Comparison of ENCODE assay signal across 9 cellular contexts in genomic region chr19:43474487-43474886, GRCh38. TPM values are rescaled to one million over a fixed set of nuclear protein-coding genes. Genes with fewer than 3 reads are reported as not detected.
A peak's percentile ranks its signal among the peaks of the same experiment; 100 is the strongest.
DNase-seq lines count a peak whose midpoint lies in the region; TF ChIP-seq lines count a peak whose summit lies in the region.
"Had no signal": no experiment of that assay in that cellular context is flagged by ENCODE, and none has a peak within 500 bp of the region (broad histone marks: within the 10 kb centered on the region; RNA-seq: fewer than 3 reads in every experiment).

No MANE protein-coding gene starts in this region.

- TF ChIP-seq POLR2A in adrenal gland (IDR thresholded peaks at IDR 0.05): no peak
- TF ChIP-seq POLR2A in spleen (IDR thresholded peaks at IDR 0.05): no peak

- H3K4me1 ChIP-seq in HEK293 (ENCODE audit: control insufficient read depth, insufficient read depth, low read length) (peaks cover 7% of the 10 kb centered on the region), adrenal gland (replicated peaks in 1 of 2) (peaks cover 4 to 8% of the 10 kb centered on the region in 2 donors), iPS-20b (ENCODE audit: insufficient read depth, low read length) (no peaks in the 10 kb centered on the region), spleen (peaks cover 8 to 21% (median 17%) of the 10 kb centered on the region in 6 donors)

- no peaks in the 10 kb centered on the region for H3K9me3 ChIP-seq in HEK293 (ENCODE audit: control insufficient read depth, insufficient read depth, low read depth, low read length)
- H3K9me3 ChIP-seq in adrenal gland (replicated peaks in 1 of 3): no peaks in the 10 kb centered on the region
- H3K9me3 ChIP-seq in iPS-20b (ENCODE audit: insufficient read depth, low read depth, low read length): no peaks in the 10 kb centered on the region
- no peaks in the 10 kb centered on the region for H3K9me3 ChIP-seq in spleen

- 61 to 71% (median 62%) methylated on average over 4 of the region's 4 CpGs for WGBS in adrenal gland, 4 donors
- 66 to 88% (median 77%) methylated on average over 4 of the region's 4 CpGs for WGBS in spleen, 5 donors

- H3K27ac ChIP-seq in HEK293 (ENCODE audit: extremely low read depth, low read depth, low read length) (no peak overlapping the region), adrenal gland (peak overlapping the region in 4 of 5 donors; percentile 46 to 86 (median 76)), iPS-20b (ENCODE audit: low read length) (no peak overlapping the region), spleen (peak overlapping the region in 7 of 8 donors; percentile 73 to 86 (median 80))

- POLR2A ChIA-PET in HEK293 (lab: Yijun Ruan, JAX): interaction anchor here (0.6 to 3.6 kb wide), 11 partner anchors 8 to 194 kb away, joined by 3 to 30 read pairs (median 4); partner anchors contain the start of gene ZNF575

- DNase-seq in adrenal gland (no peak), spleen (no peak), LoVo (ENCODE audit: low spot score) (no peak), SK-N-DZ (ENCODE audit: low spot score) (no peak), NCI-H1092 (lab: John Stamatoyannopoulos, UW) (no peak), G401 (ENCODE audit: low spot score) (no peak)

- in situ Hi-C loops in G401 (cut with HindIII; ENCODE audit: low sequenced_read_pairs): no loop called here

- peak overlapping the region; percentile 57; the same call in 1 of the 2 replicates for H3K9ac ChIP-seq in iPS-20b (ENCODE audit: low read depth, low read length)

- H3K27me3 ChIP-seq in adrenal gland (no peaks in the 10 kb centered on the region), iPS-20b (ENCODE audit: insufficient read depth, low read length) (peaks cover 9% of the 10 kb centered on the region; the same call in 1 of the 2 replicates), spleen (replicated peaks in 1 of 7) (no peaks in the 10 kb centered on the region)

- peaks cover 0 to 3% of the 10 kb centered on the region in 2 experiments; a peak in 1 of 3 replicates for H3K36me3 ChIP-seq in HEK293 (ENCODE audit: control insufficient read depth in 2 of 2, insufficient read depth in 1 of 2, low read length in 2 of 2)
- H3K36me3 ChIP-seq in adrenal gland (replicated peaks in 1 of 2): no peaks in the 10 kb centered on the region
- H3K36me3 ChIP-seq in iPS-20b (ENCODE audit: insufficient read depth, low read depth, low read length): no peaks in the 10 kb centered on the region
- H3K36me3 ChIP-seq in spleen: peaks cover 0 to 18% (median 2%) of the 10 kb centered on the region in 6 donors

- CTCF ChIA-PET in HEK293 (lab: Yijun Ruan, JAX): interaction anchor here (0.6 to 3.7 kb wide), 6 partner anchors 14 to 309 kb away, joined by 3 to 25 read pairs (median 3); no protein-coding TSS in a partner anchor

- TF ChIP-seq CTCF in HEK293 (tag by site-specific recombination; IDR thresholded peaks at IDR 0.05) (no peak), adrenal gland (IDR thresholded peaks at IDR 0.05) (no peak), spleen (IDR thresholded peaks at IDR 0.05 in 8 of 11, conservative IDR thresholded peaks at IDR 0.05 in 3 of 11) (no peak)

- H3K4me3 ChIP-seq in HEK293 (ENCODE audit: low read depth, low read length): no peak overlapping the region
- H3K4me3 ChIP-seq in adrenal gland: peak overlapping the region in 1 of 4 donors; percentile 48
- peak overlapping the region; percentile 55; the same call in 1 of the 2 replicates for H3K4me3 ChIP-seq in iPS-20b (ENCODE audit: low read length)
- H3K4me3 ChIP-seq in spleen: peak overlapping the region in 4 of 8 donors; percentile 38 to 70 (median 40)

- intact Hi-C loops in adrenal gland (cut with DNase I) (no loop called here), spleen (cut with DNase I; ENCODE audit: low total_unique reads) (no loop called here)

TF ChIP-seq in HEK293, 187 proteins besides CTCF, POLR2A, EP300 and RAD21:
- TF ChIP-seq ZNF311 (tag by site-specific recombination; IDR thresholded peaks at IDR 0.05; ENCODE audit: borderline replicate concordance) (no peak), EGR2 (tag by site-specific recombination; IDR thresholded peaks at IDR 0.05; ENCODE audit: low read depth) (no peak), ZNF2 (tag by site-specific recombination; IDR thresholded peaks at IDR 0.05) (no peak), ZNF121 (tag by site-specific recombination; IDR thresholded peaks at IDR 0.05) (peak; percentile 100), ZNF610 (tag by site-specific recombination; IDR thresholded peaks at IDR 0.05; ENCODE audit: borderline replicate concordance) (no peak), ZNF548 (tag by site-specific recombination; IDR thresholded peaks at IDR 0.05) (0 out of 2 replicates have a peak, but pooled peaks have one; percentile 13), ZNF112 (tag by site-specific recombination; IDR thresholded peaks at IDR 0.05) (no peak), ZNF23 (tag by site-specific recombination; IDR thresholded peaks at IDR 0.05; ENCODE audit: borderline replicate concordance) (no peak)
- TF ChIP-seq, protein P1, sequence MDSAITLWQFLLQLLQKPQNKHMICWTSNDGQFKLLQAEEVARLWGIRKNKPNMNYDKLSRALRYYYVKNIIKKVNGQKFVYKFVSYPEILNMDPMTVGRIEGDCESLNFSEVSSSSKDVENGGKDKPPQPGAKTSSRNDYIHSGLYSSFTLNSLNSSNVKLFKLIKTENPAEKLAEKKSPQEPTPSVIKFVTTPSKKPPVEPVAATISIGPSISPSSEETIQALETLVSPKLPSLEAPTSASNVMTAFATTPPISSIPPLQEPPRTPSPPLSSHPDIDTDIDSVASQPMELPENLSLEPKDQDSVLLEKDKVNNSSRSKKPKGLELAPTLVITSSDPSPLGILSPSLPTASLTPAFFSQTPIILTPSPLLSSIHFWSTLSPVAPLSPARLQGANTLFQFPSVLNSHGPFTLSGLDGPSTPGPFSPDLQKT (IDR thresholded peaks at IDR 0.05; ENCODE audit: borderline replicate concordance, low read depth, low read length): no peak
TF ChIP-seq in HEK293: peak in this region for 2.

RNA-seq across cellular contexts. Expression of gene LYPD3, which starts 9.1 kb away (rescaled TPM):
- total RNA-seq in adrenal gland (1 to 10 TPM in 5 of 8 donors, under 1 TPM in 3; 0.18 to 1.9 (median 1.2) TPM), spleen (1 to 10 TPM in 6 of 7 donors, under 1 TPM in 1; 0.57 to 2.8 (median 1.4) TPM)
- polyA plus RNA-seq in adrenal gland (under 1 TPM; 0.48 to 0.73 (median 0.57) TPM), spleen (1 to 10 TPM; 1.5 to 1.7 (median 1.6) TPM)
- 0.12 TPM in 1 of 2 replicates, not detected in the other for polyA plus RNA-seq in SK-N-DZ (2014; cell fraction: cytosol; rRNA removed)
- not detected in 2 replicates for polyA plus RNA-seq in SK-N-DZ (2014; cell fraction: nucleus; rRNA removed)
- not detected in 2 replicates for total RNA-seq in G401 (2014; rRNA removed; shearing (Covaris generic))

RNA-seq across cellular contexts. Expression of gene PHLDB3, which starts 30.1 kb away (rescaled TPM):
- total RNA-seq in adrenal gland (10 to 100 TPM in 7 of 8 donors, 1 to 10 TPM in 1; 3.5 to 30.7 (median 19.5) TPM), spleen (10 to 100 TPM in 5 of 7 donors, 1 to 10 TPM in 2; 8.0 to 23.0 (median 14.8) TPM)
- polyA plus RNA-seq in adrenal gland (10 to 100 TPM in 2 of 3 donors, 1 to 10 TPM in 1; 1.7 to 54.5 (median 33.7) TPM), spleen (10 to 100 TPM; 10.4 to 22.8 (median 17.4) TPM)
- 4.5 and 6.5 TPM in 2 replicates for polyA plus RNA-seq in SK-N-DZ (2014; cell fraction: cytosol; rRNA removed)
- polyA plus RNA-seq in SK-N-DZ (2014; cell fraction: nucleus; rRNA removed): 12.4 and 12.6 TPM in 2 replicates
- total RNA-seq in G401 (2014; rRNA removed; shearing (Covaris generic)): 51.2 and 77.2 TPM in 2 replicates

RNA-seq across cellular contexts. Expression of gene ETHE1, which starts 52.5 kb away (rescaled TPM):
- total RNA-seq in adrenal gland (10 to 100 TPM; 22.7 to 78.7 (median 39.4) TPM), spleen (10 to 100 TPM; 25.3 to 53.4 (median 34.6) TPM)
- polyA plus RNA-seq in adrenal gland (10 to 100 TPM; 18.2 to 20.0 (median 18.4) TPM), spleen (10 to 100 TPM; 20.2 to 42.8 (median 35.3) TPM)
- polyA plus RNA-seq in SK-N-DZ (2014; cell fraction: cytosol; rRNA removed): 26.2 and 31.3 TPM in 2 replicates
- 28.0 and 28.4 TPM in 2 replicates for polyA plus RNA-seq in SK-N-DZ (2014; cell fraction: nucleus; rRNA removed)
- total RNA-seq in G401 (2014; rRNA removed; shearing (Covaris generic)): 227 and 243 TPM in 2 replicates

RNA-seq across cellular contexts. Expression of gene ZNF575, which starts 58.5 kb away (rescaled TPM):
- total RNA-seq in adrenal gland (1 to 10 TPM in 3 of 8 donors, under 1 TPM in 3, not detected in 2; 0.27 to 2.9 (median 1.4) TPM), spleen (1 to 10 TPM in 5 of 7 donors, not detected in 2; 1.0 to 4.3 (median 2.4) TPM)
- polyA plus RNA-seq in adrenal gland (1 to 10 TPM in 2 of 3 donors, under 1 TPM in 1; 0.53 to 2.2 (median 1.2) TPM), spleen (1 to 10 TPM in 1 of 3 donors, under 1 TPM in 2; 0.82 to 1.9 (median 0.87) TPM)
- polyA plus RNA-seq in SK-N-DZ (2014; cell fraction: cytosol; rRNA removed): not detected in 2 replicates
- polyA plus RNA-seq in SK-N-DZ (2014; cell fraction: nucleus; rRNA removed): 0.83 TPM in 1 of 2 replicates, not detected in the other
- not detected in 2 replicates for total RNA-seq in G401 (2014; rRNA removed; shearing (Covaris generic))

RNA-seq across cellular contexts. Expression of gene TEX101, which starts 59.8 kb away (rescaled TPM):
- total RNA-seq in adrenal gland: not detected
- polyA plus RNA-seq in adrenal gland: not detected
- not detected for total RNA-seq in spleen
- not detected for polyA plus RNA-seq in spleen
- not detected in 2 replicates for polyA plus RNA-seq in SK-N-DZ (2014; cell fraction: cytosol; rRNA removed)
- not detected in 2 replicates for polyA plus RNA-seq in SK-N-DZ (2014; cell fraction: nucleus; rRNA removed)
- 1.7 TPM in 1 of 2 replicates, not detected in the other for total RNA-seq in G401 (2014; rRNA removed; shearing (Covaris generic))
- total RNA-seq: dermis microvascular lymphatic vessel endothelial cell had no signal

Comparison
In these comparisons a context has a peak if more than half of its experiments do, and no peak if none do; other contexts are left out.
1. H3K27ac ChIP-seq: peak in adrenal gland (4 of 5) and spleen (7 of 8); none in HEK293 (single experiment) and iPS-20b (single experiment).